Comparison of ENCODE assay signal across 4 cellular contexts in the genomic region with DNA sequence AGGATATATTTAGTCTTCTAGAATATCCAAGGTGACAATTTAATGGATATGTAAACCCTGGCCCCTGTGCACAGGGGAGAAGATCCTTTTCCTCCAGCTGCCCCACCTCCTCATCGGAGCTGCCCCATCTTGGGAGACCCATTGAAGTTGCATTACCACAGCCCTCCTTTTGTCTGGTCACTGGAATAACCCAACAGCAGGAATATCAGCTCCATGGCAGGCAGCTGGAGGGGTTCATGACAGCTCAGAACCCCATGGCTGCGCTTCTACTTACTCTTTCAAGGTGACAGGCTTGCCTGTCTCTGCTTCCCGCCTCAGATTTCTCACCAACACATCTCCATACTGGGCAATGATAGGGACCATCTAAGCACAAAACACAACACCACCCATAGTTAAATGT. TPM values are rescaled to one million over a fixed set of nuclear protein-coding genes. Genes with fewer than 3 reads are reported as not detected.
"Had no signal": no experiment of that assay in that cellular context is flagged by ENCODE, and none has a peak within 500 bp of the region (broad histone marks: within the 10 kb centered on the region; RNA-seq: fewer than 3 reads in every experiment).

No MANE protein-coding gene starts in this region.

RNA-seq across cellular contexts. Expression of gene CYP3A4, which starts 14.5 kb away (rescaled TPM):
- total RNA-seq: HT-29, IMR-90 had no signal

RNA-seq across cellular contexts. Expression of gene CYP3A7, which starts 34.5 kb away (rescaled TPM):
- total RNA-seq: HT-29, IMR-90, K562 had no signal

RNA-seq across cellular contexts. Expression of gene CYP3A43, which starts 58.3 kb away (rescaled TPM):
- total RNA-seq: HT-29, HT1080, IMR-90, K562 had no signal
